19 cellular contexts compared by ENCODE assay signal in the genomic region with DNA sequence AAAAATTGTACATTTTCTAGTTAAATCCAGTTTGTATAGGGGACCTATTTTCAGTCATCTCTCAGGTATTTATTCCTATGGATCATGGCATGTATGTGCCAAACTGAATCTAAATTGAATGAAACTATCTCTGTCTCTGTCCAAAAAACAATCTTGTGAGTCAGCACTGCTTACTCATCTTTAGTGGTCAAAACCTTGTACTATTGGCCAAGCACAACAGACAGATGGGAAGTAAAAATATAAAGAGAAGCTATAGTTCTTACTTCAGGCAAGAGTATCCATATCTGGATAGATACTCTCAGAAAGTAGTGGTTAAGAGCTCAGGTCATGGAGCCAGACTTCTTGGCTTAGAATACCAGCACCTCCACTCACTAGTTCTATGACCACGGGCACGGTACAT.
A peak's percentile ranks its signal among the peaks of the same experiment; 100 is the strongest.
DNase-seq lines count a peak whose midpoint lies in the region; FAIRE-seq and TF ChIP-seq lines count a peak whose summit lies in the region.
"Had no signal": no experiment of that assay in that cellular context is flagged by ENCODE, and none has a peak within 500 bp of the region (broad histone marks: within the 10 kb centered on the region; RNA-seq: fewer than 3 reads in every experiment).

No MANE protein-coding gene starts in this region.

- H3K36me3 Mint-ChIP-seq in astrocyte (ENCODE audit: low read depth, unreplicated experiment) (no peaks in the 10 kb centered on the region), nephron progenitor cell (ENCODE audit: low read depth) (peaks cover 14% of the 10 kb centered on the region)

- H3K4me2 ChIP-seq in astrocyte (ENCODE audit: low read length), result no peak overlapping the region

- H3K27me3 ChIP-seq in astrocyte (ENCODE audit: insufficient read depth, low read length), result peaks cover 2% of the 10 kb centered on the region

- no peaks in the 10 kb centered on the region for H3K9me3 Mint-ChIP-seq in astrocyte (ENCODE audit: unreplicated experiment)
- H3K9me3 Mint-ChIP-seq in nephron progenitor cell, result peaks cover 26% of the 10 kb centered on the region

- H3K27ac Mint-ChIP-seq in astrocyte (ENCODE audit: unreplicated experiment) (no peak overlapping the region), nephron progenitor cell (no peak overlapping the region)
- H3K27ac Mint-ChIP-seq: B cell; CD4-positive, alpha-beta T cell had no signal

- H3K4me3 Mint-ChIP-seq in astrocyte (ENCODE audit: unreplicated experiment), result no peak overlapping the region
- no peak overlapping the region for H3K4me3 Mint-ChIP-seq in nephron progenitor cell
- H3K4me3 Mint-ChIP-seq: B cell; CD4-positive, alpha-beta T cell had no signal

- H3K79me2 ChIP-seq in astrocyte (ENCODE audit: insufficient read depth, low read length), result no peaks in the 10 kb centered on the region

- DNase-seq in HCEC 1CT (peak; percentile 4), astrocyte (ENCODE audit: low read depth) (peak; percentile 30), fibroblast of mammary gland (ENCODE audit: low read depth) (peak; percentile 84), non-pigmented ciliary epithelial cell (ENCODE audit: low read depth) (peak; percentile 8), nephron progenitor cell (no peak), NCI-H2029 treated with DMSO at 0.1 percent for 48 hours (lab: John Stamatoyannopoulos, UW) (no peak), occipital lobe (lab: John Stamatoyannopoulos, UW) (no peak)
- DNase-seq: C1 segment of cervical spinal cord; Calu3; CD4-positive, alpha-beta T cell; DMS79; GM23248; H7 had no signal

- no peak overlapping the region for H2AFZ ChIP-seq in astrocyte (ENCODE audit: low read depth, low read length)
- H2AFZ ChIP-seq: GM23248 had no signal

- H3K4me1 ChIP-seq in astrocyte (ENCODE audit: insufficient read depth, low read length), result no peaks in the 10 kb centered on the region

- H3K9me3 ChIP-seq in astrocyte (ENCODE audit: insufficient read depth, low read depth, low read length), result no peaks in the 10 kb centered on the region

- no peak overlapping the region for H3K4me3 ChIP-seq in astrocyte (ENCODE audit: insufficient read depth, low read depth, low read length)
- H3K4me3 ChIP-seq in fibroblast of mammary gland (ENCODE audit: control insufficient read depth, low read depth, low read length), result no peak overlapping the region
- H3K4me3 ChIP-seq: GM12878, GM23248 had no signal

- H4K20me1 ChIP-seq in astrocyte (ENCODE audit: insufficient read depth, low read length), result no peaks in the 10 kb centered on the region

- no peak for FAIRE-seq in astrocyte (lab: Jason Lieb, UNC)
- FAIRE-seq: A204.1, GM12878, GM18507, HepG2, HTR-8/SVneo had no signal

- H3K27me3 Mint-ChIP-seq in astrocyte (ENCODE audit: low read depth, unreplicated experiment) (no peaks in the 10 kb centered on the region), nephron progenitor cell (ENCODE audit: low read depth, poor library complexity) (no peaks in the 10 kb centered on the region)
- H3K27me3 Mint-ChIP-seq: B cell; CD4-positive, alpha-beta T cell had no signal

- H3K4me1 Mint-ChIP-seq in astrocyte (ENCODE audit: low read depth, unreplicated experiment) (peaks cover 5% of the 10 kb centered on the region), nephron progenitor cell (peaks cover 18% of the 10 kb centered on the region)
- H3K4me1 Mint-ChIP-seq: B cell had no signal

- H3K9ac ChIP-seq in astrocyte (ENCODE audit: low read length), result no peak overlapping the region
- H3K9ac ChIP-seq: GM23248 had no signal

- no peak overlapping the region for H3K27ac ChIP-seq in astrocyte (ENCODE audit: low read depth, low read length)
- H3K27ac ChIP-seq: GM23248 had no signal

- H3K36me3 ChIP-seq in astrocyte (ENCODE audit: insufficient read depth, low read length), result no peaks in the 10 kb centered on the region

- TF ChIP-seq CTCF in astrocyte (IDR thresholded peaks at IDR 0.05; ENCODE audit: insufficient read depth, low read depth, low read length), result no peak
- TF ChIP-seq CTCF in fibroblast of mammary gland (conservative IDR thresholded peaks at IDR 0.05; ENCODE audit: control insufficient read depth, insufficient read depth, low read depth, low read length), result no peak
- TF ChIP-seq CTCF in nephron progenitor cell (IDR thresholded peaks at IDR 0.05), result no peak

Comparison
In these comparisons a context has a peak if more than half of its experiments do, and no peak if none do; other contexts are left out.
1. DNase-seq: peak in HCEC 1CT (single experiment), astrocyte (single experiment), fibroblast of mammary gland (single experiment) and non-pigmented ciliary epithelial cell (single experiment); none in nephron progenitor cell (single experiment), NCI-H2029 treated with DMSO at 0.1 percent for 48 hours (single experiment) and occipital lobe (single experiment).